In the genomic region with DNA sequence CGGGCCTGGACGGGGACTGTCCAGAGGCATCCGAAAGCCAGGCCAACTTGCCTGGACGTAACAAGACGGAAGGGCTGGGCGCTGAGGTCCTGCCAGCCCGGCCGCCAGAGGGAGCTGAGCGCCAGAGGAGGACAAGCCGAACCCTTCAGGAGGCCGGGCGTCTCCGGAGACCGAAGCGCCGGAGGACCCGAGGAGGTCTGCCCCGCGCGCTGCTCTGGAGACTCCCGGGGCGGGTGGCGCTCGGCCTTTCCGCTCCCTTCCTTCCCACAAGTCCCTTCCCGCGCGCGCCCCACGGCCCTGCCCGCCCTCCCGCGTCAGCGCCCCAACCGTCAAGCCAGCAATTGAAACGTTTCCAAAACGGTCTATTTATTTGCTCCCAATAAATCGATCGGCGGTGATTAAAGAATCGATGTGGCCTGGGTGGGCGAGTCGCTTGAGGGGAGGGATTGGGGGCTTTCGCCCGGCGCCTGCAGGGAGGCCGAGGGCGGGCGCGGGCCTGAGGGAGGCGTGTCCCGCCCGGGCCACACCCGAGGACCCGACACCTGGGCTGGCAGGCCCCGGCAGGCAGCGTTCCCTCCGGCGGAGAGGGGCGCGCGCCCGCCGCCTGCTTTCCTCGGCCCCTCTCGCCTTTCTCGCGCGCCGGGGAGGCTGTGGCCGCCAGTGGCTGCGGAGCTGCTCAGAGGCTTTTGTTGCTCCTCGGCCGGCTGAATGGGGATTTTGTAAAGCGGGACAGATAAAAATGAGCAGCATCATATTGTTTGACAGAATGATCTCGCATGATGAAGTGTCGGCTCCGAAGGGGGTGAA, we compare ENCODE assay signal across 1 cellular context.
A peak's percentile ranks its signal among the peaks of the same experiment; 100 is the strongest.
TF ChIP-seq lines count a peak whose summit lies in the region.

No MANE protein-coding gene starts in this region.

TF ChIP-seq in HepG2, 621 proteins besides CTCF, POLR2A, EP300 and RAD21 (continued from another document):
- TF ChIP-seq, protein P1, sequence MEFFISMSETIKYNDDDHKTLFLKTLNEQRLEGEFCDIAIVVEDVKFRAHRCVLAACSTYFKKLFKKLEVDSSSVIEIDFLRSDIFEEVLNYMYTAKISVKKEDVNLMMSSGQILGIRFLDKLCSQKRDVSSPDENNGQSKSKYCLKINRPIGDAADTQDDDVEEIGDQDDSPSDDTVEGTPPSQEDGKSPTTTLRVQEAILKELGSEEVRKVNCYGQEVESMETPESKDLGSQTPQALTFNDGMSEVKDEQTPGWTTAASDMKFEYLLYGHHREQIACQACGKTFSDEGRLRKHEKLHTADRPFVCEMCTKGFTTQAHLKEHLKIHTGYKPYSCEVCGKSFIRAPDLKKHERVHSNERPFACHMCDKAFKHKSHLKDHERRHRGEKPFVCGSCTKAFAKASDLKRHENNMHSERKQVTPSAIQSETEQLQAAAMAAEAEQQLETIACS (CRISPR knock-in tag; IDR thresholded peaks at IDR 0.05) = peak; percentile 59
- TF ChIP-seq MEIS1 (CRISPR knock-in tag; IDR thresholded peaks at IDR 0.05; ENCODE audit: borderline replicate concordance) (no peak), IRF2 (CRISPR knock-in tag; IDR thresholded peaks at IDR 0.05) (no peak), HMGA1 (CRISPR knock-in tag; conservative IDR thresholded peaks at IDR 0.05) (no peak), ZNF773 (CRISPR knock-in tag; IDR thresholded peaks at IDR 0.05; ENCODE audit: borderline replicate concordance) (no peak), ASH2L (IDR thresholded peaks at IDR 0.05; ENCODE audit: insufficient read length, low read depth, low read length) (no peak), GATA4 (IDR thresholded peaks at IDR 0.05; ENCODE audit: borderline replicate concordance, low read depth) (no peak), PHB2 (IDR thresholded peaks at IDR 0.05; ENCODE audit: partially characterized antibody) (no peak), SIN3B (IDR thresholded peaks at IDR 0.05; ENCODE audit: low read length) (no peak), STAG1 (CRISPR knock-in tag; IDR thresholded peaks at IDR 0.05) (peak; percentile 57), ZNF792 (CRISPR knock-in tag; IDR thresholded peaks at IDR 0.05) (no peak), ZMYM3 (CRISPR knock-in tag; IDR thresholded peaks at IDR 0.05) (no peak), ZFY (CRISPR knock-in tag; IDR thresholded peaks at IDR 0.05) (no peak; the same call in 1 of the 2 replicates), ZNF550 (CRISPR knock-in tag; IDR thresholded peaks at IDR 0.05; ENCODE audit: borderline replicate concordance) (no peak), YEATS2 (CRISPR knock-in tag; IDR thresholded peaks at IDR 0.05; ENCODE audit: borderline replicate concordance) (no peak), ZSCAN9 (CRISPR knock-in tag; IDR thresholded peaks at IDR 0.05; ENCODE audit: borderline replicate concordance) (no peak), SP4 (CRISPR knock-in tag; IDR thresholded peaks at IDR 0.05) (0 out of 2 replicates have a peak, but pooled peaks have one; percentile 31), ESRRA (CRISPR knock-in tag; IDR thresholded peaks at IDR 0.05; ENCODE audit: low read depth) (no peak), KLF9 (CRISPR knock-in tag; IDR thresholded peaks at IDR 0.05; ENCODE audit: low read depth) (no peak), GABPB1 (CRISPR knock-in tag; IDR thresholded peaks at IDR 0.05) (peak; percentile 35; the same call in 1 of the 2 replicates), RNF2 (conservative IDR thresholded peaks at IDR 0.05; ENCODE audit: low read depth) (0 out of 2 replicates have a peak, but pooled peaks have one; percentile 33), HOXA3 (CRISPR knock-in tag; IDR thresholded peaks at IDR 0.05) (no peak), CEBPG (CRISPR knock-in tag; IDR thresholded peaks at IDR 0.05) (no peak), SPEN (CRISPR knock-in tag; IDR thresholded peaks at IDR 0.05; ENCODE audit: low read depth) (0 out of 2 replicates have a peak, but pooled peaks have one; percentile 25), ZNF569 (CRISPR knock-in tag; IDR thresholded peaks at IDR 0.05; ENCODE audit: borderline replicate concordance) (no peak), ARNT2 (CRISPR knock-in tag; IDR thresholded peaks at IDR 0.05; ENCODE audit: low read depth) (0 out of 2 replicates have a peak, but pooled peaks have one; percentile 21), TOPORS (CRISPR knock-in tag; IDR thresholded peaks at IDR 0.05) (no peak), ARHGAP35 (CRISPR knock-in tag; IDR thresholded peaks at IDR 0.05; ENCODE audit: borderline replicate concordance) (no peak), NONO (IDR thresholded peaks at IDR 0.05) (no peak), NONO (CRISPR knock-in tag; conservative IDR thresholded peaks at IDR 0.05) (no peak)
- TF ChIP-seq, protein P2, sequence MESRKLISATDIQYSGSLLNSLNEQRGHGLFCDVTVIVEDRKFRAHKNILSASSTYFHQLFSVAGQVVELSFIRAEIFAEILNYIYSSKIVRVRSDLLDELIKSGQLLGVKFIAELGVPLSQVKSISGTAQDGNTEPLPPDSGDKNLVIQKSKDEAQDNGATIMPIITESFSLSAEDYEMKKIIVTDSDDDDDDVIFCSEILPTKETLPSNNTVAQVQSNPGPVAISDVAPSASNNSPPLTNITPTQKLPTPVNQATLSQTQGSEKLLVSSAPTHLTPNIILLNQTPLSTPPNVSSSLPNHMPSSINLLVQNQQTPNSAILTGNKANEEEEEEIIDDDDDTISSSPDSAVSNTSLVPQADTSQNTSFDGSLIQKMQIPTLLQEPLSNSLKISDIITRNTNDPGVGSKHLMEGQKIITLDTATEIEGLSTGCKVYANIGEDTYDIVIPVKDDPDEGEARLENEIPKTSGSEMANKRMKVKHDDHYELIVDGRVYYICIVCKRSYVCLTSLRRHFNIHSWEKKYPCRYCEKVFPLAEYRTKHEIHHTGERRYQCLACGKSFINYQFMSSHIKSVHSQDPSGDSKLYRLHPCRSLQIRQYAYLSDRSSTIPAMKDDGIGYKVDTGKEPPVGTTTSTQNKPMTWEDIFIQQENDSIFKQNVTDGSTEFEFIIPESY (CRISPR knock-in tag; IDR thresholded peaks at IDR 0.05) = peak; percentile 52; the same call in 1 of the 2 replicates
- TF ChIP-seq, protein P3, sequence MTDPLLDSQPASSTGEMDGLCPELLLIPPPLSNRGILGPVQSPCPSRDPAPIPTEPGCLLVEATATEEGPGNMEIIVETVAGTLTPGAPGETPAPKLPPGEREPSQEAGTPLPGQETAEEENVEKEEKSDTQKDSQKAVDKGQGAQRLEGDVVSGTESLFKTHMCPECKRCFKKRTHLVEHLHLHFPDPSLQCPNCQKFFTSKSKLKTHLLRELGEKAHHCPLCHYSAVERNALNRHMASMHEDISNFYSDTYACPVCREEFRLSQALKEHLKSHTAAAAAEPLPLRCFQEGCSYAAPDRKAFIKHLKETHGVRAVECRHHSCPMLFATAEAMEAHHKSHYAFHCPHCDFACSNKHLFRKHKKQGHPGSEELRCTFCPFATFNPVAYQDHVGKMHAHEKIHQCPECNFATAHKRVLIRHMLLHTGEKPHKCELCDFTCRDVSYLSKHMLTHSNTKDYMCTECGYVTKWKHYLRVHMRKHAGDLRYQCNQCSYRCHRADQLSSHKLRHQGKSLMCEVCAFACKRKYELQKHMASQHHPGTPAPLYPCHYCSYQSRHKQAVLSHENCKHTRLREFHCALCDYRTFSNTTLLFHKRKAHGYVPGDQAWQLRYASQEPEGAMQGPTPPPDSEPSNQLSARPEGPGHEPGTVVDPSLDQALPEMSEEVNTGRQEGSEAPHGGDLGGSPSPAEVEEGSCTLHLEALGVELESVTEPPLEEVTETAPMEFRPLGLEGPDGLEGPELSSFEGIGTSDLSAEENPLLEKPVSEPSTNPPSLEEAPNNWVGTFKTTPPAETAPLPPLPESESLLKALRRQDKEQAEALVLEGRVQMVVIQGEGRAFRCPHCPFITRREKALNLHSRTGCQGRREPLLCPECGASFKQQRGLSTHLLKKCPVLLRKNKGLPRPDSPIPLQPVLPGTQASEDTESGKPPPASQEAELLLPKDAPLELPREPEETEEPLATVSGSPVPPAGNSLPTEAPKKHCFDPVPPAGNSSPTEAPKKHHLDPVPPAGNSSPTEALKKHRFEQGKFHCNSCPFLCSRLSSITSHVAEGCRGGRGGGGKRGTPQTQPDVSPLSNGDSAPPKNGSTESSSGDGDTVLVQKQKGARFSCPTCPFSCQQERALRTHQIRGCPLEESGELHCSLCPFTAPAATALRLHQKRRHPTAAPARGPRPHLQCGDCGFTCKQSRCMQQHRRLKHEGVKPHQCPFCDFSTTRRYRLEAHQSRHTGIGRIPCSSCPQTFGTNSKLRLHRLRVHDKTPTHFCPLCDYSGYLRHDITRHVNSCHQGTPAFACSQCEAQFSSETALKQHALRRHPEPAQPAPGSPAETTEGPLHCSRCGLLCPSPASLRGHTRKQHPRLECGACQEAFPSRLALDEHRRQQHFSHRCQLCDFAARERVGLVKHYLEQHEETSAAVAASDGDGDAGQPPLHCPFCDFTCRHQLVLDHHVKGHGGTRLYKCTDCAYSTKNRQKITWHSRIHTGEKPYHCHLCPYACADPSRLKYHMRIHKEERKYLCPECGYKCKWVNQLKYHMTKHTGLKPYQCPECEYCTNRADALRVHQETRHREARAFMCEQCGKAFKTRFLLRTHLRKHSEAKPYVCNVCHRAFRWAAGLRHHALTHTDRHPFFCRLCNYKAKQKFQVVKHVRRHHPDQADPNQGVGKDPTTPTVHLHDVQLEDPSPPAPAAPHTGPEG (CRISPR knock-in tag; IDR thresholded peaks at IDR 0.05) = peak; percentile 41; the same call in 1 of the 2 replicates
- TF ChIP-seq, protein P4, sequence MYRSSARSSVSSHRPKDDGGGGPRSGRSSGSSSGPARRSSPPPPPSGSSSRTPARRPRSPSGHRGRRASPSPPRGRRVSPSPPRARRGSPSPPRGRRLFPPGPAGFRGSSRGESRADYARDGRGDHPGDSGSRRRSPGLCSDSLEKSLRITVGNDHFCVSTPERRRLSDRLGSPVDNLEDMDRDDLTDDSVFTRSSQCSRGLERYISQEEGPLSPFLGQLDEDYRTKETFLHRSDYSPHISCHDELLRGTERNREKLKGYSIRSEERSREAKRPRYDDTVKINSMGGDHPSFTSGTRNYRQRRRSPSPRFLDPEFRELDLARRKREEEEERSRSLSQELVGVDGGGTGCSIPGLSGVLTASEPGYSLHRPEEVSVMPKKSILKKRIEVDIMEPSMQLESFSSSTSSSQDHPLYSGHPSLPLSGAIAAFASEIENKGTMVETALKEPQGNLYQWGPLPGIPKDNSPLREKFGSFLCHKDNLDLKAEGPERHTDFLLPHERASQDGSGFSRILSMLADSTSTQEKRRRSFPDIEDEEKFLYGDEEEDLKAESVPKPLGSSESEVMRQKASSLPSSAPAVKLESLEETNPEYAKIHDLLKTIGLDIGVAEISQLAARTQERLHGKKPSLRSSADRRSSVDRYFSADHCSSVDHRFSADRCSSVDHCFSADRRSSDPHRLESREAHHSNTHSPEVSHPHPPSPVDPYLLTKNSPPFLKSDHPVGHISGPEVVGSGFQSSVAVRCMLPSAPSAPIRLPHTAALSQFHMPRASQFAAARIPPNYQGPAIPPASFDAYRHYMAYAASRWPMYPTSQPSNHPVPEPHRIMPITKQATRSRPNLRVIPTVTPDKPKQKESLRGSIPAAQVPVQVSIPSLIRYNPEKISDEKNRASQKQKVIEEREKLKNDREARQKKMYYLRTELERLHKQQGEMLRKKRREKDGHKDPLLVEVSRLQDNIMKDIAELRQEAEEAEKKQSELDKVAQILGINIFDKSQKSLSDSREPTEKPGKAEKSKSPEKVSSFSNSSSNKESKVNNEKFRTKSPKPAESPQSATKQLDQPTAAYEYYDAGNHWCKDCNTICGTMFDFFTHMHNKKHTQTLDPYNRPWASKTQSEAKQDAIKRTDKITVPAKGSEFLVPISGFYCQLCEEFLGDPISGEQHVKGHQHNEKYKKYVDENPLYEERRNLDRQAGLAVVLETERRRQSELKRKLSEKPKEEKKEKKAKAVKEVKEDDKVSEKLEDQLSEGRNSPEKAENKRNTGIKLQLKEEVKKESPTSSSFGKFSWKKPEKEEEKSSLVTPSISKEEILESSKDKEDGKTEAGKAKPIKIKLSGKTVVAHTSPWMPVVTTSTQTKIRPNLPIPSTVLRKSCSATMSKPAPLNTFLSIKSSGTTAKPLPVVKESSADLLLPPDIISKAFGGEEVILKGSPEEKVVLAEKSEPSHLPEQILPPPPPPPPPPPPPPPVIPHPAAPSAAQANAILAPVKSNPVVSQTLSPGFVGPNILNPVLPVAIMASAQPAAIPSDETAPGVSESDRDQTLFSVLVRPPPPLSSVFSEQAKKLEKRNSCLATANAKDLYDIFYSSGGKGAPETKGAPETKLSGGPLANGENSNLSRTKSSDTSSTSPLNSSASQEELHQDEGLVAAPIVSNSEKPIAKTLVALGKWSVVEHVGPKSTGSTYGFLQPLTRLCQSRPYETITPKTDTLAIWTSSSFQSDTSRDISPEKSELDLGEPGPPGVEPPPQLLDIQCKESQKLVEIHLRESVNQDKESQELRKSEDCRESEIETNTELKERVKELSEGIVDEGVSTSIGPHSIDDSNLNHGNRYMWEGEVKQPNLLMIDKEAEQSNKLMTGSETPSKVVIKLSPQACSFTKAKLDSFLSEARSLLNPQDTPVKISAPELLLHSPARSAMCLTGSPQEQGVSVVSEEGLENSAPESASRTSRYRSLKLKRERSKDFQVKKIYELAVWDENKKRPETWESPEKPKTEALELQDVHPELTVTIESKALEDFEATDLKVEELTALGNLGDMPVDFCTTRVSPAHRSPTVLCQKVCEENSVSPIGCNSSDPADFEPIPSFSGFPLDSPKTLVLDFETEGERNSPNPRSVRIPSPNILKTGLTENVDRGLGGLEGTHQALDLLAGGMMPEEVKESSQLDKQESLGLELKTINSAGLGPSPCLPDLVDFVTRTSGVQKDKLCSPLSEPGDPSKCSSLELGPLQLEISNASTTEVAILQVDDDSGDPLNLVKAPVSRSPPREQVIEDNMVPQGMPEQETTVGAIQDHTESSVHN (CRISPR knock-in tag; IDR thresholded peaks at IDR 0.05) = no peak
- TF ChIP-seq, protein P5, sequence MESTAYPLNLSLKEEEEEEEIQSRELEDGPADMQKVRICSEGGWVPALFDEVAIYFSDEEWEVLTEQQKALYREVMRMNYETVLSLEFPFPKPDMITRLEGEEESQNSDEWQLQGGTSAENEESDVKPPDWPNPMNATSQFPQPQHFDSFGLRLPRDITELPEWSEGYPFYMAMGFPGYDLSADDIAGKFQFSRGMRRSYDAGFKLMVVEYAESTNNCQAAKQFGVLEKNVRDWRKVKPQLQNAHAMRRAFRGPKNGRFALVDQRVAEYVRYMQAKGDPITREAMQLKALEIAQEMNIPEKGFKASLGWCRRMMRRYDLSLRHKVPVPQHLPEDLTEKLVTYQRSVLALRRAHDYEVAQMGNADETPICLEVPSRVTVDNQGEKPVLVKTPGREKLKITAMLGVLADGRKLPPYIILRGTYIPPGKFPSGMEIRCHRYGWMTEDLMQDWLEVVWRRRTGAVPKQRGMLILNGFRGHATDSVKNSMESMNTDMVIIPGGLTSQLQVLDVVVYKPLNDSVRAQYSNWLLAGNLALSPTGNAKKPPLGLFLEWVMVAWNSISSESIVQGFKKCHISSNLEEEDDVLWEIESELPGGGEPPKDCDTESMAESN (CRISPR knock-in tag; conservative IDR thresholded peaks at IDR 0.05) = no peak
- TF ChIP-seq, protein P6, sequence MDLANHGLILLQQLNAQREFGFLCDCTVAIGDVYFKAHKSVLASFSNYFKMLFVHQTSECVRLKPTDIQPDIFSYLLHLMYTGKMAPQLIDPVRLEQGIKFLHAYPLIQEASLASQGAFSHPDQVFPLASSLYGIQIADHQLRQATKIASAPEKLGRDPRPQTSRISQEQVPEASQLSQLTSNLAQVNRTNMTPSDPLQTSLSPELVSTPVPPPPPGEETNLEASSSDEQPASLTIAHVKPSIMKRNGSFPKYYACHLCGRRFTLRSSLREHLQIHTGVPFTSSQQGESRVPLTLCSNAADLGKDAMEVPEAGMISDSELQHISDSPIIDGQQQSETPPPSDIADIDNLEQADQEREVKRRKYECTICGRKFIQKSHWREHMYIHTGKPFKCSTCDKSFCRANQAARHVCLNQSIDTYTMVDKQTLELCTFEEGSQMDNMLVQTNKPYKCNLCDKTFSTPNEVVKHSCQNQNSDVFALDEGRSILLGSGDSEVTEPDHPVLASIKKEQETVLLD (CRISPR knock-in tag; IDR thresholded peaks at IDR 0.05; ENCODE audit: low read depth) = no peak
